Comparison of ENCODE assay signal across 9 cellular contexts in the genomic region with DNA sequence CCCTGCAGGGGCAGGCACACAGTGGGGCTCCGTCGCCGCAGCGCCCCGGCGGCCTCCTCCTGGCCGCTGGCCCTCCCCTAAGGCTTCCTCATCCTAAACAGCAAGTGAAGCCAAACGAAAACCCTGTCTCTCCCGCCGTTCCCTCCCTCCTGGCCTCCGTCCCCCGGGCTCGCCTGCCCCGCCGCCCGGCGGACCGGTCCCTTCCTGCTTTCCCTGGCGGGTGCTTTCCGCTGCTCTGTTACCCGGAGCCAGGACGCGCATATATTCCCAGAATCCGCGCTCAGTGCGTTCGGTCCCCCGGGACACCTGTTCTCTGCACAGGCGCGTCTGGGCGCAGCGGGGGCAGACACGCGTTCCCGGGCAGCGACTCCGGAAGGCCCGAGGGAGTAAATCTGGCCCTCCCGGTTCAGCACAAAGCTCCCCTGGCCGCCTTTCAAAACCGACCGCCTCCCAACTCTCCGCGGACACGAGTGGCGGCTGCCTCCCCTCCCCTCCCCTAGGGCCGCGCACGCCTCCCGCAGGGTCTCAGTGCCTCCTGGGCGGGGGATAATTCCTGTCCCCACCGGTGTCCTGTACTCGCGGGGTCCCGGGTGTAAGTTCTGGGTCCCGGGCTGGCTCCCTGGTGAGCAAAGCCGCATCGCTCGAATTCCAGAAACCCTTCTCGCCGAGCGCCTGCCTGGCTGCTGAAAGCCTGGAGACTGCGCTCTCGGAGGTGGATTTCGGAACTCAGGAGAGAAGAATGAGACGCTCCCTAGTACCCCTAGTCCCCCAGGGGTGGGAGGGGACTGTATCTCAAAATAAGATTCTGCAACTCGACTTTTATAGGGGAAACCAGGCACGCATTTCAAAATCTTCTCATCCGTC. TPM values are rescaled to one million over a fixed set of nuclear protein-coding genes. Genes with fewer than 3 reads are reported as not detected.
DNase-seq lines count a peak whose midpoint lies in the region; ATAC-seq and TF ChIP-seq lines count a peak whose summit lies in the region.
"Had no signal": no experiment of that assay in that cellular context is flagged by ENCODE, and none has a peak within 500 bp of the region (broad histone marks: within the 10 kb centered on the region; RNA-seq: fewer than 3 reads in every experiment).

No MANE protein-coding gene starts in this region.

- TF ChIP-seq CTCF in chondrocyte (IDR thresholded peaks at IDR 0.05), result no peak

- POLR2A ChIA-PET in activated CD4-positive, alpha-beta memory T cell treated with anti-CD3 and anti-CD28 coated beads for 36 hours (lab: Charles Lee), result no interaction called here

- WGBS in HUES64, result 2% methylated on average over 68 of the region's 69 CpGs

- intact Hi-C loops in left colon (cut with DNase I, micrococcal nuclease), result no loop called here
- intact Hi-C loops in activated CD4-positive, alpha-beta memory T cell treated with anti-CD3 and anti-CD28 coated beads for 36 hours (cut with micrococcal nuclease), result no loop called here

- CTCF ChIA-PET in activated CD4-positive, alpha-beta memory T cell treated with anti-CD3 and anti-CD28 coated beads for 36 hours (lab: Charles Lee), result no interaction called here

- peak overlapping the region; percentile 74 for H3K4me3 Mint-ChIP-seq in chondrocyte (ENCODE audit: unreplicated experiment)
- peak overlapping the region; percentile 67 for H3K4me3 Mint-ChIP-seq in stimulated activated memory B cell treated with anti-CD40 and anti-IgM and Interleukin-4, amounts not matched to agents 10 μg/mL and 1 μg/mL and 100 μg/mL, for 72 hours
- H3K4me3 Mint-ChIP-seq in activated CD4-positive, alpha-beta memory T cell treated with anti-CD3 and anti-CD28 coated beads for 36 hours, result no peak overlapping the region

- no peak overlapping the region for H3K27ac Mint-ChIP-seq in chondrocyte (ENCODE audit: unreplicated experiment)
- no peak overlapping the region for H3K27ac Mint-ChIP-seq in stimulated activated memory B cell treated with anti-CD40 and anti-IgM and Interleukin-4, amounts not matched to agents 10 μg/mL and 1 μg/mL and 100 μg/mL, for 72 hours
- H3K27ac Mint-ChIP-seq in activated CD4-positive, alpha-beta memory T cell treated with anti-CD3 and anti-CD28 coated beads for 36 hours, result no peak overlapping the region
- H3K27ac Mint-ChIP-seq: T-cell had no signal

- peak overlapping the region; percentile 51; the same call in 1 of the 2 replicates for H3K27ac ChIP-seq in HUES64 (ENCODE audit: low read depth, low read length)

- H3K9me3 Mint-ChIP-seq in chondrocyte (ENCODE audit: low read depth), result no peaks in the 10 kb centered on the region
- H3K9me3 Mint-ChIP-seq in stimulated activated memory B cell treated with anti-CD40 and anti-IgM and Interleukin-4, amounts not matched to agents 10 μg/mL and 1 μg/mL and 100 μg/mL, for 72 hours, result no peaks in the 10 kb centered on the region
- H3K9me3 Mint-ChIP-seq in activated CD4-positive, alpha-beta memory T cell treated with anti-CD3 and anti-CD28 coated beads for 36 hours, result no peaks in the 10 kb centered on the region
- H3K9me3 Mint-ChIP-seq: T-cell had no signal

- peak; percentile 37 for ATAC-seq in left colon
- ATAC-seq in stimulated activated memory B cell treated with anti-CD40 and anti-IgM and Interleukin-4, amounts not matched to agents 10 μg/mL and 1 μg/mL and 100 μg/mL, for 72 hours, result no peak
- ATAC-seq: T-cell had no signal

- H3K27me3 ChIP-seq in HUES64 (ENCODE audit: insufficient read depth, low read length), result peaks cover 62% of the 10 kb centered on the region

- H3K4me1 Mint-ChIP-seq in chondrocyte (ENCODE audit: low read depth), result peaks cover 12% of the 10 kb centered on the region
- peaks cover 19% of the 10 kb centered on the region for H3K4me1 Mint-ChIP-seq in stimulated activated memory B cell treated with anti-CD40 and anti-IgM and Interleukin-4, amounts not matched to agents 10 μg/mL and 1 μg/mL and 100 μg/mL, for 72 hours
- no peaks in the 10 kb centered on the region for H3K4me1 Mint-ChIP-seq in activated CD4-positive, alpha-beta memory T cell treated with anti-CD3 and anti-CD28 coated beads for 36 hours (ENCODE audit: low read depth)

- peaks cover 1% of the 10 kb centered on the region for H3K36me3 Mint-ChIP-seq in chondrocyte (ENCODE audit: low read depth)
- peaks cover 5% of the 10 kb centered on the region for H3K36me3 Mint-ChIP-seq in stimulated activated memory B cell treated with anti-CD40 and anti-IgM and Interleukin-4, amounts not matched to agents 10 μg/mL and 1 μg/mL and 100 μg/mL, for 72 hours
- no peaks in the 10 kb centered on the region for H3K36me3 Mint-ChIP-seq in activated CD4-positive, alpha-beta memory T cell treated with anti-CD3 and anti-CD28 coated beads for 36 hours
- H3K36me3 Mint-ChIP-seq: T-cell had no signal

- peak overlapping the region; percentile 62 for H3K9ac ChIP-seq in HUES64 (ENCODE audit: low read depth, low read length)

- H3K9me3 ChIP-seq in HUES64 (ENCODE audit: insufficient read depth, low read depth, low read length), result no peaks in the 10 kb centered on the region

- H3K4me3 ChIP-seq in HUES64 (ENCODE audit: low read length), result peak overlapping the region; percentile 53

- DNase-seq in chondrocyte (ENCODE audit: low spot score) (no peak), left colon (peak in 1 of 2 donors; percentile 15), A172 (ENCODE audit: low spot score) (no peak), RKO (ENCODE audit: low spot score) (no peak)
- DNase-seq in activated naive CD4-positive, alpha-beta T cell (lab: John Stamatoyannopoulos, UW), result no peak
- DNase-seq in activated CD4-positive, alpha-beta memory T cell treated with anti-CD3 and anti-CD28 coated beads for 36 hours, result no peak
- DNase-seq: T-cell had no signal

- H3K36me3 ChIP-seq in HUES64 (ENCODE audit: insufficient read depth, low read length), result no peaks in the 10 kb centered on the region

- peaks cover 10% of the 10 kb centered on the region; the same call in 1 of the 2 replicates for H3K4me1 ChIP-seq in HUES64 (ENCODE audit: insufficient read depth, low read length)

- H3K27me3 Mint-ChIP-seq in chondrocyte (ENCODE audit: low read depth), result peaks cover 41% of the 10 kb centered on the region
- peaks cover 80% of the 10 kb centered on the region for H3K27me3 Mint-ChIP-seq in stimulated activated memory B cell treated with anti-CD40 and anti-IgM and Interleukin-4, amounts not matched to agents 10 μg/mL and 1 μg/mL and 100 μg/mL, for 72 hours
- H3K27me3 Mint-ChIP-seq in activated CD4-positive, alpha-beta memory T cell treated with anti-CD3 and anti-CD28 coated beads for 36 hours, result peaks cover 37% of the 10 kb centered on the region

RNA-seq across cellular contexts. Expression of a gene that starts 21.4 kb away (rescaled TPM):
- 12.0 TPM for polyA plus RNA-seq in HUES64 (2013, experiment 1 of 2)
- 11.1 TPM for polyA plus RNA-seq in HUES64 (2013, experiment 2 of 2)
- total RNA-seq in chondrocyte, result 31.7 to 39.6 TPM (median 39.2 TPM) in 3 replicates
- 10 to 100 TPM; 76.4 to 89.3 TPM for total RNA-seq in left colon
- total RNA-seq in A172 (2014; rRNA removed; shearing (Covaris generic)), result 9.8 and 11.2 TPM in 2 replicates
- 1 to 10 TPM; 5.2 to 5.3 TPM for total RNA-seq in activated CD4-positive, alpha-beta memory T cell treated with anti-CD3 and anti-CD28 coated beads for 36 hours

RNA-seq across cellular contexts. Expression of a gene that starts 42.8 kb away (rescaled TPM):
- 1.9 TPM for polyA plus RNA-seq in HUES64 (2013, experiment 1 of 2)
- 2.3 TPM for polyA plus RNA-seq in HUES64 (2013, experiment 2 of 2)
- total RNA-seq in chondrocyte, result 2.1 to 2.8 TPM (median 2.6 TPM) in 3 replicates
- 1 to 10 TPM; 7.2 to 9.2 TPM for total RNA-seq in left colon
- total RNA-seq in A172 (2014; rRNA removed; shearing (Covaris generic)), result 2.0 and 4.0 TPM in 2 replicates
- 1 to 10 TPM; 3.1 to 3.4 TPM for total RNA-seq in activated CD4-positive, alpha-beta memory T cell treated with anti-CD3 and anti-CD28 coated beads for 36 hours

RNA-seq across cellular contexts. Expression of a gene that starts 48.1 kb away (rescaled TPM):
- 42.6 TPM for polyA plus RNA-seq in HUES64 (2013, experiment 1 of 2)
- polyA plus RNA-seq in HUES64 (2013, experiment 2 of 2), result 50.8 TPM
- 143 to 158 TPM (median 156 TPM) in 3 replicates for total RNA-seq in chondrocyte
- 100 to 1,000 TPM; 132 to 135 TPM for total RNA-seq in left colon
- total RNA-seq in A172 (2014; rRNA removed; shearing (Covaris generic)), result 105 and 107 TPM in 2 replicates
- total RNA-seq in activated CD4-positive, alpha-beta memory T cell treated with anti-CD3 and anti-CD28 coated beads for 36 hours, result 100 to 1,000 TPM; 131 to 133 TPM
